In genomic region chr9:99162759-99163364, GRCh38 we compare ENCODE assay signal across 8 cellular contexts. TPM values are rescaled to one million over a fixed set of nuclear protein-coding genes. Genes with fewer than 3 reads are reported as not detected.
DNase-seq lines count a peak whose midpoint lies in the region; ATAC-seq, FAIRE-seq and TF ChIP-seq lines count a peak whose summit lies in the region.

No MANE protein-coding gene starts in this region.

- no peak overlapping the region for H3K4me3 ChIP-seq in adrenal gland

- peaks cover 0 to 5% of the 10 kb centered on the region in 2 donors for H3K4me1 ChIP-seq in adrenal gland (replicated peaks in 1 of 2)

- intact Hi-C loops in adrenal gland (cut with DNase I) = no loop called here

- no peaks in the 10 kb centered on the region for H3K36me3 ChIP-seq in adrenal gland (replicated peaks in 1 of 2)

- DNase-seq in NCI-H1092 treated with DMSO at 0.1 percent for 48 hours (lab: John Stamatoyannopoulos, UW) = peak; percentile 43
- DNase-seq in adrenal gland = no peak
- DNase-seq in kidney glomerular epithelial cell (lab: John Stamatoyannopoulos, UW) = peak; percentile 47
- DNase-seq in urothelium cell line (ENCODE audit: low spot score) = peak; percentile 36
- no peak for DNase-seq in iPS-NIHi7 (ENCODE audit: extremely low spot score)

- no peak for TF ChIP-seq POLR2A in adrenal gland (IDR thresholded peaks at IDR 0.05)

- FAIRE-seq in G401.6 (lab: Jason Lieb, UNC) (peak; percentile 92), urothelium cell line (lab: Jason Lieb, UNC) (no peak)

- TF ChIP-seq CTCF in 22Rv1 (IDR thresholded peaks at IDR 0.05) = peak; percentile 73
- TF ChIP-seq CTCF in adrenal gland (IDR thresholded peaks at IDR 0.05) = peak; percentile 47 to 78 (median 60)

- H3K27ac ChIP-seq in 22Rv1 = no peak overlapping the region
- H3K27ac ChIP-seq in adrenal gland = no peak overlapping the region

- 23 to 31% (median 29%) methylated on average over 3 of the region's 3 CpGs for WGBS in adrenal gland, 4 donors

- no peak for ATAC-seq in HG03139 (IDR thresholded peaks at IDR 0.05; ENCODE audit: unreplicated experiment)

- no peaks in the 10 kb centered on the region for H3K27me3 ChIP-seq in adrenal gland

- no peaks in the 10 kb centered on the region for H3K9me3 ChIP-seq in adrenal gland (replicated peaks in 1 of 3)

RNA-seq across cellular contexts. Expression of gene TGFBR1, which starts 57.9 kb away (rescaled TPM):
- 10 to 100 TPM in 7 of 8 donors, 1 to 10 TPM in 1; 7.7 to 38.5 (median 27.3) TPM for total RNA-seq in adrenal gland
- polyA plus RNA-seq in adrenal gland = 10 to 100 TPM in 1 of 3 donors, 1 to 10 TPM in 2; 5.5 to 14.2 (median 8.5) TPM

RNA-seq across cellular contexts. Expression of gene ALG2, which starts 58.9 kb away (rescaled TPM):
- 10 to 100 TPM; 44.9 to 95.8 (median 60.8) TPM for total RNA-seq in adrenal gland
- polyA plus RNA-seq in adrenal gland = 100 to 1,000 TPM in 1 of 3 donors, 10 to 100 TPM in 2; 19.2 to 144 (median 28.2) TPM

RNA-seq across cellular contexts. Expression of gene SEC61B, which starts 59.2 kb away (rescaled TPM):
- total RNA-seq in adrenal gland = 100 to 1,000 TPM in 6 of 8 donors, 10 to 100 TPM in 2; 33.2 to 296 (median 137) TPM
- polyA plus RNA-seq in adrenal gland = 100 to 1,000 TPM; 206 to 371 (median 254) TPM

Comparison
In these comparisons a context has a peak if more than half of its experiments do, and no peak if none do; other contexts are left out.
1. DNase-seq: peak in NCI-H1092 treated with DMSO at 0.1 percent for 48 hours (single experiment), kidney glomerular epithelial cell (single experiment) and urothelium cell line (single experiment); none in adrenal gland (0 of 7) and iPS-NIHi7 (single experiment).